Comparison of ENCODE assay signal across 8 cellular contexts in genomic region chr1:244969355-244970235, GRCh38.
DNase-seq lines count a peak whose midpoint lies in the region; ATAC-seq, FAIRE-seq and TF ChIP-seq lines count a peak whose summit lies in the region.

No MANE protein-coding gene starts in this region.

- H3K27ac ChIP-seq in astrocyte (ENCODE audit: low read depth, low read length): peak overlapping the region; percentile 97
- H3K27ac ChIP-seq in hepatocyte: peak overlapping the region; percentile 98

- no peak for FAIRE-seq in astrocyte (lab: Jason Lieb, UNC)

- H4K20me1 ChIP-seq in astrocyte (ENCODE audit: insufficient read depth, low read length): no peaks in the 10 kb centered on the region
- H4K20me1 ChIP-seq in hepatocyte (ENCODE audit: insufficient read depth, poor library complexity, severe bottlenecking): no peaks in the 10 kb centered on the region

- peak overlapping the region; percentile 98 for H3K27ac Mint-ChIP-seq in astrocyte (ENCODE audit: unreplicated experiment)

- ATAC-seq in HG02759 (IDR thresholded peaks at IDR 0.05; ENCODE audit: unreplicated experiment): peak; percentile 30

- H3K4me1 ChIP-seq in astrocyte (ENCODE audit: insufficient read depth, low read length): peaks cover 24% of the 10 kb centered on the region
- peaks cover 28% of the 10 kb centered on the region for H3K4me1 ChIP-seq in hepatocyte (ENCODE audit: insufficient read depth)

- WGBS in hepatocyte (ENCODE audit: low lambda C conversion rate, missing lambda C conversion rate): 5% methylated on average over 46 of the region's 54 CpGs

- H3K27me3 Mint-ChIP-seq in astrocyte (ENCODE audit: low read depth, unreplicated experiment): no peaks in the 10 kb centered on the region

- no peak for TF ChIP-seq CTCF in GM10248 (IDR thresholded peaks at IDR 0.05; ENCODE audit: control extremely low read depth, extremely low read depth, low read depth, missing control alignments)
- TF ChIP-seq CTCF in astrocyte (IDR thresholded peaks at IDR 0.05; ENCODE audit: insufficient read depth, low read depth, low read length): no peak
- no peak for TF ChIP-seq CTCF in hepatocyte (IDR thresholded peaks at IDR 0.05; ENCODE audit: poor library complexity)

- peaks cover 13% of the 10 kb centered on the region for H3K4me1 Mint-ChIP-seq in astrocyte (ENCODE audit: low read depth, unreplicated experiment)

- no peaks in the 10 kb centered on the region for H3K36me3 Mint-ChIP-seq in astrocyte (ENCODE audit: low read depth, unreplicated experiment)

- peak overlapping the region; percentile 86 for H3K4me3 Mint-ChIP-seq in astrocyte (ENCODE audit: unreplicated experiment)

- peak overlapping the region; percentile 64 for H2AFZ ChIP-seq in astrocyte (ENCODE audit: low read depth, low read length)
- H2AFZ ChIP-seq in hepatocyte: peak overlapping the region; percentile 46

- H3K9me3 ChIP-seq in astrocyte (ENCODE audit: insufficient read depth, low read depth, low read length): no peaks in the 10 kb centered on the region
- H3K9me3 ChIP-seq in hepatocyte (ENCODE audit: low read depth): no peaks in the 10 kb centered on the region

- no peaks in the 10 kb centered on the region for H3K9me2 ChIP-seq in hepatocyte (replicated peaks; ENCODE audit: insufficient read depth)

- H3K36me3 ChIP-seq in astrocyte (ENCODE audit: insufficient read depth, low read length) (no peaks in the 10 kb centered on the region), hepatocyte (replicated peaks; ENCODE audit: insufficient read depth, low read depth) (no peaks in the 10 kb centered on the region)

- H3K4me2 ChIP-seq in astrocyte (ENCODE audit: low read length) (peak overlapping the region; percentile 97), hepatocyte (peak overlapping the region; percentile 82)

- peak; percentile 26 for DNase-seq in GM10248 (ENCODE audit: extremely low spot score)
- DNase-seq in NCI-H1105 treated with DMSO at 0.1 percent for 48 hours (lab: John Stamatoyannopoulos, UW): peak; percentile 78
- DNase-seq in T follicular helper cell (ENCODE audit: low read depth): peak; percentile 71
- peak; percentile 80 for DNase-seq in astrocyte (ENCODE audit: low read depth)
- DNase-seq in hepatocyte (ENCODE audit: low spot score): peak; percentile 85
- peak; percentile 96 for DNase-seq in retina
- no peak for DNase-seq in UCSD-AML1 (lab: John Stamatoyannopoulos, UW; ENCODE audit: unreplicated experiment)

- POLR2A ChIA-PET in GM10248 (lab: Yijun Ruan, JAX): interaction anchor here (0.6 kb wide), 1 partner anchor 513 kb away, joined by 4 read pairs; no protein-coding TSS in a partner anchor

- H3K4me3 ChIP-seq in astrocyte (ENCODE audit: insufficient read depth, low read depth, low read length): peak overlapping the region; percentile 62
- H3K4me3 ChIP-seq in hepatocyte: peak overlapping the region; percentile 58

- H3K9ac ChIP-seq in astrocyte (ENCODE audit: low read length): peak overlapping the region; percentile 98

- CTCF ChIA-PET in GM10248 (lab: Yijun Ruan, JAX): interaction anchor here (0.8 to 1.2 kb wide), 4 partner anchors 12 to 106 kb away, joined by 3 to 4 read pairs (median 3); partner anchors contain the start of gene HNRNPU

- H3K27me3 ChIP-seq in astrocyte (ENCODE audit: insufficient read depth, low read length): no peaks in the 10 kb centered on the region
- H3K27me3 ChIP-seq in hepatocyte: no peaks in the 10 kb centered on the region

- peaks cover 5% of the 10 kb centered on the region for H3K79me2 ChIP-seq in astrocyte (ENCODE audit: insufficient read depth, low read length)
- peaks cover 14% of the 10 kb centered on the region for H3K79me2 ChIP-seq in hepatocyte

- no peaks in the 10 kb centered on the region for H3K9me3 Mint-ChIP-seq in astrocyte (ENCODE audit: unreplicated experiment)
